ENCODE assay signal across 8 cellular contexts in genomic region chr18:66682855-66683322, GRCh38.
DNase-seq lines count a peak whose midpoint lies in the region; ATAC-seq and TF ChIP-seq lines count a peak whose summit lies in the region.

No MANE protein-coding gene starts in this region.

- no peak for TF ChIP-seq POLR2A in lower leg skin (IDR thresholded peaks at IDR 0.05)

- H3K4me3 ChIP-seq in left ventricle myocardium inferior (peak overlapping the region; percentile 51), skeletal muscle satellite cell (ENCODE audit: low read length) (peak overlapping the region; percentile 57), lower leg skin (ENCODE audit: low read depth, poor library complexity, severe bottlenecking) (no peak overlapping the region)

- H3K36me3 ChIP-seq in left ventricle myocardium inferior, result no peaks in the 10 kb centered on the region
- H3K36me3 ChIP-seq in skeletal muscle satellite cell (ENCODE audit: insufficient read depth, low read length), result no peaks in the 10 kb centered on the region

- TF ChIP-seq CTCF in left ventricle myocardium inferior (IDR thresholded peaks at IDR 0.05; ENCODE audit: borderline replicate concordance), result no peak
- TF ChIP-seq CTCF in lower leg skin (IDR thresholded peaks at IDR 0.05), result no peak

- no peak overlapping the region for H3K4me3 Mint-ChIP-seq in activated CD4-positive, alpha-beta T cell treated with anti-CD3 and anti-CD28 coated beads, Interleukin-2, amount 10 ng/mL, durations not matched to agents 24 days and 14 days

- no peak overlapping the region for H3K27ac Mint-ChIP-seq in activated CD4-positive, alpha-beta T cell treated with anti-CD3 and anti-CD28 coated beads, Interleukin-2, amount 10 ng/mL, durations not matched to agents 24 days and 14 days

- H3K9me3 ChIP-seq in left ventricle myocardium inferior (replicated peaks) (peaks cover 36% of the 10 kb centered on the region), skeletal muscle satellite cell (replicated peaks; ENCODE audit: low read length) (no peaks in the 10 kb centered on the region)

- H3K27me3 ChIP-seq in left ventricle myocardium inferior (ENCODE audit: low read depth) (no peaks in the 10 kb centered on the region), skeletal muscle satellite cell (ENCODE audit: control insufficient read depth, insufficient read depth, low read length) (no peaks in the 10 kb centered on the region)

- no peak overlapping the region for H3K9ac ChIP-seq in skeletal muscle satellite cell (ENCODE audit: low read depth, low read length)

- peak; percentile 37 for DNase-seq in NCI-H1694 treated with DMSO at 0.1 percent for 48 hours (lab: John Stamatoyannopoulos, UW)
- no peak for DNase-seq in left ventricle myocardium inferior
- no peak for DNase-seq in activated CD4-positive, alpha-beta T cell treated with anti-CD3 and anti-CD28 coated beads, Interleukin-2, amount 10 ng/mL, durations not matched to agents 24 days and 14 days
- no peak for DNase-seq in lower leg skin (ENCODE audit: low spot score in 2 of 2)

- intact Hi-C loops in left ventricle myocardium inferior (cut with micrococcal nuclease), result no loop called here
- intact Hi-C loops in activated CD4-positive, alpha-beta T cell treated with anti-CD3 and anti-CD28 coated beads, Interleukin-2, amount 10 ng/mL, durations not matched to agents 24 days and 14 days (cut with micrococcal nuclease), result no loop called here
- intact Hi-C loops in lower leg skin (cut with DNase I; ENCODE audit: low total_unique reads), result no loop called here

- H3K27ac ChIP-seq in angular gyrus (ENCODE audit: low read depth, low read length), result peak overlapping the region; percentile 66
- H3K27ac ChIP-seq in left ventricle myocardium inferior (replicated peaks), result peak overlapping the region; percentile 76

- 11 to 22% methylated on average over 5 of the region's 5 CpGs for WGBS in lower leg skin, 2 donors

- no peaks in the 10 kb centered on the region for H3K36me3 Mint-ChIP-seq in activated CD4-positive, alpha-beta T cell treated with anti-CD3 and anti-CD28 coated beads, Interleukin-2, amount 10 ng/mL, durations not matched to agents 24 days and 14 days (ENCODE audit: low read depth)

- peak overlapping the region; percentile 58 for H3K4me2 ChIP-seq in skeletal muscle satellite cell (ENCODE audit: low read length)

- no peaks in the 10 kb centered on the region for H3K27me3 Mint-ChIP-seq in activated CD4-positive, alpha-beta T cell treated with anti-CD3 and anti-CD28 coated beads, Interleukin-2, amount 10 ng/mL, durations not matched to agents 24 days and 14 days

- ATAC-seq in GM19035 (IDR thresholded peaks at IDR 0.05; ENCODE audit: unreplicated experiment) (no peak), GM21737 (IDR thresholded peaks at IDR 0.05; ENCODE audit: unreplicated experiment) (no peak)

- no peaks in the 10 kb centered on the region for H3K9me3 Mint-ChIP-seq in activated CD4-positive, alpha-beta T cell treated with anti-CD3 and anti-CD28 coated beads, Interleukin-2, amount 10 ng/mL, durations not matched to agents 24 days and 14 days

- H3K4me1 ChIP-seq in left ventricle myocardium inferior (peaks cover 5% of the 10 kb centered on the region), skeletal muscle satellite cell (ENCODE audit: control insufficient read depth, insufficient read depth, low read length) (no peaks in the 10 kb centered on the region)

- no peaks in the 10 kb centered on the region for H3K4me1 Mint-ChIP-seq in activated CD4-positive, alpha-beta T cell treated with anti-CD3 and anti-CD28 coated beads, Interleukin-2, amount 10 ng/mL, durations not matched to agents 24 days and 14 days
